In genomic region chr1:201434266-201434665, GRCh38 we compare ENCODE assay signal across 37 cellular contexts. TPM values are rescaled to one million over a fixed set of nuclear protein-coding genes. Genes with fewer than 3 reads are reported as not detected.
"Had no signal": no experiment of that assay in that cellular context is flagged by ENCODE, and none has a peak within 500 bp of the region (broad histone marks: within the 10 kb centered on the region; RNA-seq: fewer than 3 reads in every experiment).

No MANE protein-coding gene starts in this region.

- H3K27ac ChIP-seq: adrenal gland, body of pancreas, brain microvascular endothelial cell, breast epithelium, WERI-Rb-1 had no signal

- H3K27me3 ChIP-seq: adrenal gland, body of pancreas, brain microvascular endothelial cell, breast epithelium had no signal

- DNase-seq: activated B cell treated with CpG ODN at 0.5 μM for 24 hours; activated CD4-positive, alpha-beta memory T cell treated with anti-CD3 and anti-CD28 coated beads for 36 hours; activated CD4-positive, alpha-beta T cell treated with anti-CD3 and anti-CD28 coated beads for 4 hours; activated CD4-positive, alpha-beta T cell treated with anti-CD3 and anti-CD28 coated beads, Interleukin-2, amount 10 ng/mL, durations not matched to agents 24 days and 14 days; activated CD4-positive, alpha-beta T cell treated with anti-CD3 and anti-CD28 coated beads, Interleukin-2, amount 50 U/mL, for 1 hour; activated CD4-positive, alpha-beta T cell treated with anti-CD3 and anti-CD28 coated beads, Interleukin-2, amount 50 U/mL, for 4 hours; activated CD4-positive, CD25-positive, alpha-beta regulatory T cell treated with anti-CD3 and anti-CD28 coated beads, Interleukin-2, amount 50 U/mL, for 72 hours; activated CD8-positive, alpha-beta memory T cell treated with anti-CD3 and anti-CD28 coated beads, Interleukin-2, amount 50 U/mL, for 4 hours; activated CD8-positive, alpha-beta T cell treated with anti-CD3 and anti-CD28 coated beads for 36 hours; activated effector memory CD4-positive, alpha-beta T cell treated with anti-CD3 and anti-CD28 coated beads, Interleukin-2, amount 50 U/mL, for 16 hours; activated gamma-delta T cell treated with Interleukin-2 at 50 U/mL for 16 hours; activated naive CD4-positive, alpha-beta T cell; activated naive CD4-positive, alpha-beta T cell treated with anti-CD3 and anti-CD28 coated beads for 36 hours; activated naive CD4-positive, alpha-beta T cell treated with anti-CD3 and anti-CD28 coated beads, Interleukin-2, amount 50 U/mL, for 16 hours; activated naive CD8-positive, alpha-beta T cell treated with anti-CD3 and anti-CD28 coated beads for 36 hours; activated T-cell treated with anti-CD3 and anti-CD28 coated beads for 4 hours; activated T-cell treated with anti-CD3 and anti-CD28 coated beads, Interleukin-2, amount 50 U/mL, for 1 hour; activated T-cell treated with anti-CD3 and anti-CD28 coated beads, Interleukin-2, amount 50 U/mL, for 4 hours; activated T-cell treated with anti-CD3 and anti-CD28 coated beads, Interleukin-2, amount 50 U/mL, for 72 hours; adrenal gland; amniotic stem cell; body of pancreas; brain microvascular endothelial cell; central memory CD4-positive, alpha-beta T cell; T-helper 17 cell; T1000; WERI-Rb-1 had no signal

- H3K9me3 ChIP-seq: adrenal gland, body of pancreas, breast epithelium had no signal

- FAIRE-seq: astrocyte had no signal

- ATAC-seq: activated CD8-positive, alpha-beta T cell treated with anti-CD3 and anti-CD28 coated beads for 36 hours; activated naive CD4-positive, alpha-beta T cell treated with anti-CD3 and anti-CD28 coated beads, Interleukin-2, amount 50 U/mL, for 72 hours; activated T-cell treated with anti-CD3 and anti-CD28 coated beads, Interleukin-2, amount 50 U/mL, for 4 hours; activated T-cell treated with anti-CD3 and anti-CD28 coated beads, Interleukin-2, amount 50 U/mL, for 72 hours; activated T-helper 17 cell treated with anti-CD3 and anti-CD28 coated beads, Interleukin-2, amount 50 U/mL, for 72 hours; body of pancreas; T-helper 17 cell had no signal

- H3K4me3 Mint-ChIP-seq: activated B cell treated with CpG ODN at 0.5 μM for 24 hours; activated CD4-positive, alpha-beta memory T cell treated with anti-CD3 and anti-CD28 coated beads for 36 hours; activated CD4-positive, alpha-beta T cell treated with anti-CD3 and anti-CD28 coated beads, Interleukin-2, amount 10 ng/mL, durations not matched to agents 24 days and 14 days; activated CD8-positive, alpha-beta T cell treated with anti-CD3 and anti-CD28 coated beads for 36 hours; activated naive CD4-positive, alpha-beta T cell treated with anti-CD3 and anti-CD28 coated beads for 36 hours; activated naive CD8-positive, alpha-beta T cell treated with anti-CD3 and anti-CD28 coated beads for 36 hours; activated T-cell treated with anti-CD3 and anti-CD28 coated beads, Interleukin-2, amount 50 U/mL, for 4 hours; activated T-cell treated with anti-CD3 and anti-CD28 coated beads, Interleukin-2, amount 50 U/mL, for 72 hours; activated T-helper 1 cell treated with anti-CD3 and anti-CD28 coated beads, Interleukin-12 subunit alpha, Interleukin-12 subunit beta, Interleukin-2, Interleukin-4 antibody, amounts not matched to agents 30 ng/mL and 10 ng/mL and 1 ng/mL, durations not matched to agents 14 hours and 24 hours and 36 hours; activated T-helper 17 cell treated with anti-CD3 and anti-CD28 coated beads, Interleukin-2, amount 50 U/mL, for 72 hours; T-helper 17 cell had no signal

- H3K4me1 ChIP-seq: adrenal gland, breast epithelium had no signal

- H3K27ac Mint-ChIP-seq: activated B cell treated with CpG ODN at 0.5 μM for 24 hours; activated CD4-positive, alpha-beta memory T cell treated with anti-CD3 and anti-CD28 coated beads for 36 hours; activated CD4-positive, alpha-beta T cell treated with anti-CD3 and anti-CD28 coated beads, Interleukin-2, amount 10 ng/mL, durations not matched to agents 24 days and 14 days; activated CD8-positive, alpha-beta T cell treated with anti-CD3 and anti-CD28 coated beads for 36 hours; activated naive CD4-positive, alpha-beta T cell treated with anti-CD3 and anti-CD28 coated beads for 36 hours; activated naive CD4-positive, alpha-beta T cell treated with anti-CD3 and anti-CD28 coated beads, Interleukin-2, amount 50 U/mL, for 72 hours; activated naive CD8-positive, alpha-beta T cell treated with anti-CD3 and anti-CD28 coated beads for 36 hours; activated T-cell treated with anti-CD3 and anti-CD28 coated beads, Interleukin-2, amount 50 U/mL, for 72 hours; activated T-helper 1 cell treated with anti-CD3 and anti-CD28 coated beads, Interleukin-12 subunit alpha, Interleukin-12 subunit beta, Interleukin-2, Interleukin-4 antibody, amounts not matched to agents 30 ng/mL and 10 ng/mL and 1 ng/mL, durations not matched to agents 14 hours and 24 hours and 36 hours; activated T-helper 17 cell treated with anti-CD3 and anti-CD28 coated beads, Interleukin-2, amount 50 U/mL, for 72 hours; T-helper 17 cell had no signal

- H3K4me3 ChIP-seq: adrenal gland, body of pancreas, breast epithelium had no signal

- H3K36me3 ChIP-seq: adrenal gland, brain microvascular endothelial cell, breast epithelium, WERI-Rb-1 had no signal

- H3K9me3 Mint-ChIP-seq: activated B cell treated with CpG ODN at 0.5 μM for 24 hours; activated CD4-positive, alpha-beta memory T cell treated with anti-CD3 and anti-CD28 coated beads for 36 hours; activated CD4-positive, alpha-beta T cell treated with anti-CD3 and anti-CD28 coated beads, Interleukin-2, amount 10 ng/mL, durations not matched to agents 24 days and 14 days; activated CD8-positive, alpha-beta T cell treated with anti-CD3 and anti-CD28 coated beads for 36 hours; activated naive CD4-positive, alpha-beta T cell treated with anti-CD3 and anti-CD28 coated beads for 36 hours; activated naive CD4-positive, alpha-beta T cell treated with anti-CD3 and anti-CD28 coated beads, Interleukin-2, amount 50 U/mL, for 72 hours; activated naive CD8-positive, alpha-beta T cell treated with anti-CD3 and anti-CD28 coated beads for 36 hours; activated T-cell treated with anti-CD3 and anti-CD28 coated beads, Interleukin-2, amount 50 U/mL, for 4 hours; activated T-cell treated with anti-CD3 and anti-CD28 coated beads, Interleukin-2, amount 50 U/mL, for 72 hours; activated T-helper 1 cell treated with anti-CD3 and anti-CD28 coated beads, Interleukin-12 subunit alpha, Interleukin-12 subunit beta, Interleukin-2, Interleukin-4 antibody, amounts not matched to agents 30 ng/mL and 10 ng/mL and 1 ng/mL, durations not matched to agents 14 hours and 24 hours and 36 hours; activated T-helper 17 cell treated with anti-CD3 and anti-CD28 coated beads, Interleukin-2, amount 50 U/mL, for 72 hours had no signal

- H3K4me1 Mint-ChIP-seq: activated T-helper 17 cell treated with anti-CD3 and anti-CD28 coated beads, Interleukin-2, amount 50 U/mL, for 72 hours had no signal

- H3K36me3 Mint-ChIP-seq: activated naive CD4-positive, alpha-beta T cell treated with anti-CD3 and anti-CD28 coated beads, Interleukin-2, amount 50 U/mL, for 72 hours; activated naive CD8-positive, alpha-beta T cell treated with anti-CD3 and anti-CD28 coated beads for 36 hours had no signal

RNA-seq across cellular contexts. Expression of gene TNNI1, which starts 12.7 kb away (rescaled TPM):
- total RNA-seq: activated B cell treated with CpG ODN at 0.5 μM for 24 hours; activated CD4-positive, alpha-beta memory T cell treated with anti-CD3 and anti-CD28 coated beads for 36 hours; activated CD4-positive, alpha-beta T cell treated with anti-CD3 and anti-CD28 coated beads, Interleukin-2, amount 10 ng/mL, durations not matched to agents 24 days and 14 days; activated CD8-positive, alpha-beta memory T cell treated with anti-CD3 and anti-CD28 coated beads for 36 hours; activated CD8-positive, alpha-beta T cell treated with anti-CD3 and anti-CD28 coated beads for 36 hours; activated naive CD4-positive, alpha-beta T cell treated with anti-CD3 and anti-CD28 coated beads for 36 hours; activated naive CD4-positive, alpha-beta T cell treated with anti-CD3 and anti-CD28 coated beads, Interleukin-2, amount 50 U/mL, for 72 hours; activated naive CD8-positive, alpha-beta T cell treated with anti-CD3 and anti-CD28 coated beads for 36 hours; activated T-cell treated with anti-CD3 and anti-CD28 coated beads, Interleukin-2, amount 50 U/mL, for 4 hours; activated T-cell treated with anti-CD3 and anti-CD28 coated beads, Interleukin-2, amount 50 U/mL, for 72 hours; activated T-helper 1 cell treated with anti-CD3 and anti-CD28 coated beads, Interleukin-12 subunit alpha, Interleukin-12 subunit beta, Interleukin-2, Interleukin-4 antibody, amounts not matched to agents 30 ng/mL and 10 ng/mL and 1 ng/mL, durations not matched to agents 14 hours and 24 hours and 36 hours; activated T-helper 17 cell treated with anti-CD3 and anti-CD28 coated beads, Interleukin-2, amount 50 U/mL, for 72 hours; aorta; body of pancreas; T-helper 17 cell; T-helper 2 cell treated with Interferon-gamma antibody and Interleukin-4, amounts not matched to agents 100 ng/mL and 5 ng/mL, for 36 hours had no signal

RNA-seq across cellular contexts. Expression of gene LAD1, which starts 35.1 kb away (rescaled TPM):
- total RNA-seq: activated B cell treated with CpG ODN at 0.5 μM for 24 hours; activated CD4-positive, alpha-beta memory T cell treated with anti-CD3 and anti-CD28 coated beads for 36 hours; activated CD4-positive, alpha-beta T cell treated with anti-CD3 and anti-CD28 coated beads, Interleukin-2, amount 10 ng/mL, durations not matched to agents 24 days and 14 days; activated CD8-positive, alpha-beta memory T cell treated with anti-CD3 and anti-CD28 coated beads for 36 hours; activated CD8-positive, alpha-beta T cell treated with anti-CD3 and anti-CD28 coated beads for 36 hours; activated naive CD4-positive, alpha-beta T cell treated with anti-CD3 and anti-CD28 coated beads for 36 hours; activated naive CD4-positive, alpha-beta T cell treated with anti-CD3 and anti-CD28 coated beads, Interleukin-2, amount 50 U/mL, for 72 hours; activated naive CD8-positive, alpha-beta T cell treated with anti-CD3 and anti-CD28 coated beads for 36 hours; activated T-cell treated with anti-CD3 and anti-CD28 coated beads, Interleukin-2, amount 50 U/mL, for 72 hours; activated T-helper 1 cell treated with anti-CD3 and anti-CD28 coated beads, Interleukin-12 subunit alpha, Interleukin-12 subunit beta, Interleukin-2, Interleukin-4 antibody, amounts not matched to agents 30 ng/mL and 10 ng/mL and 1 ng/mL, durations not matched to agents 14 hours and 24 hours and 36 hours; activated T-helper 17 cell treated with anti-CD3 and anti-CD28 coated beads, Interleukin-2, amount 50 U/mL, for 72 hours; cerebellum; T-helper 1 cell treated with Interleukin-12 subunit alpha and Interleukin-12 subunit beta and Interleukin-4 antibody, amounts not matched to agents 30 ng/mL and 1 ng/mL, for 36 hours; T-helper 17 cell; T-helper 2 cell treated with Interferon-gamma antibody and Interleukin-4, amounts not matched to agents 100 ng/mL and 5 ng/mL, for 36 hours had no signal

RNA-seq across cellular contexts. Expression of gene TNNT2, which starts 56.8 kb away (rescaled TPM):
- total RNA-seq: activated B cell treated with CpG ODN at 0.5 μM for 24 hours; activated CD4-positive, alpha-beta memory T cell treated with anti-CD3 and anti-CD28 coated beads for 36 hours; activated CD4-positive, alpha-beta T cell treated with anti-CD3 and anti-CD28 coated beads, Interleukin-2, amount 10 ng/mL, durations not matched to agents 24 days and 14 days; activated CD8-positive, alpha-beta memory T cell treated with anti-CD3 and anti-CD28 coated beads for 36 hours; activated CD8-positive, alpha-beta T cell treated with anti-CD3 and anti-CD28 coated beads for 36 hours; activated naive CD4-positive, alpha-beta T cell treated with anti-CD3 and anti-CD28 coated beads for 36 hours; activated naive CD4-positive, alpha-beta T cell treated with anti-CD3 and anti-CD28 coated beads, Interleukin-2, amount 50 U/mL, for 72 hours; activated naive CD8-positive, alpha-beta T cell treated with anti-CD3 and anti-CD28 coated beads for 36 hours; activated T-cell treated with anti-CD3 and anti-CD28 coated beads, Interleukin-2, amount 50 U/mL, for 4 hours; activated T-cell treated with anti-CD3 and anti-CD28 coated beads, Interleukin-2, amount 50 U/mL, for 72 hours; activated T-helper 1 cell treated with anti-CD3 and anti-CD28 coated beads, Interleukin-12 subunit alpha, Interleukin-12 subunit beta, Interleukin-2, Interleukin-4 antibody, amounts not matched to agents 30 ng/mL and 10 ng/mL and 1 ng/mL, durations not matched to agents 14 hours and 24 hours and 36 hours; activated T-helper 17 cell treated with anti-CD3 and anti-CD28 coated beads, Interleukin-2, amount 50 U/mL, for 72 hours; cerebellum; T-helper 1 cell treated with Interleukin-12 subunit alpha and Interleukin-12 subunit beta and Interleukin-4 antibody, amounts not matched to agents 30 ng/mL and 1 ng/mL, for 36 hours; T-helper 17 cell; T-helper 2 cell treated with Interferon-gamma antibody and Interleukin-4, amounts not matched to agents 100 ng/mL and 5 ng/mL, for 36 hours had no signal
